Comparison of ENCODE assay signal across 8 cellular contexts in the genomic region with DNA sequence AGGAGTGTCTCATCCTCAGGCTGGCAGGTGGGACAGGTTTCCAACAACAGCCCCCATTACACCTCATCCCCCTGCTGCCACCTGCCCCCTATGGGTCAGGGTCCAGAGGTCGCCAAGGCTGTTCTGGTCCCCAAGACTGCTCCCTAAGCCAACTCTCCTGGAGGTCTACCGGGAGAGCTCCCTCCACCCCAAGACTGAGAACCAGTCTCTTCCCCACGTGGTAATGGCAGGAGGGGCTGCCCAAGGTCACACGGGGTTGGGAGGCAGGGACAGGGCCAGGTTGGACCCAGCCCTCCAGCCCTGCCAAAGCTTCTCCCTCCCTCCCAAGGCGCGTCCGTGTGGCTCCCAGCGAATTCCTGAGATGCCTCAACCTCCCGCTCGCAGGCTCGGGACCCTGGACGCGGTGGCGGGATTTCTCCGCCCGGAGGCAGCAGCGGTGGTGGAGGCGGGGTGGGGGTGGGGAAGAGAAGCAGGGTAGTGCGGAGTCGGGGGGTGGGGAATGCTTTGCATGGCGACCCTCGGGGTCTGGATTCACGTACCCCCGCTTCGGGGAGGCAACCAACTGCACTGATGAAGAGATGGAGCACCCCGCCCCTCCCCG.
A peak's percentile ranks its signal among the peaks of the same experiment; 100 is the strongest.
DNase-seq lines count a peak whose midpoint lies in the region; ATAC-seq, FAIRE-seq and TF ChIP-seq lines count a peak whose summit lies in the region.

No MANE protein-coding gene starts in this region.

- H3K9me3 ChIP-seq in DOHH2 (ENCODE audit: control insufficient read depth, insufficient read depth, low read length), result no peaks in the 10 kb centered on the region
- no peaks in the 10 kb centered on the region for H3K9me3 ChIP-seq in RWPE2 (ENCODE audit: severe bottlenecking)

- DNase-seq in RWPE2 (ENCODE audit: low spot score) (no peak), glomerular visceral epithelial cell (ENCODE audit: extremely low spot score) (peak; percentile 31), progenitor cell of endocrine pancreas (ENCODE audit: low spot score, unreplicated experiment) (peak; percentile 42), NCI-H748 treated with DMSO at 0.1 percent for 48 hours (lab: John Stamatoyannopoulos, UW) (no peak), NCI-H1417 (lab: John Stamatoyannopoulos, UW) (no peak), SIG-M5 treated with dmso at 0.1 percent for 504 hours (lab: John Stamatoyannopoulos, UW; ENCODE audit: unreplicated experiment) (no peak), RCC 7860 (ENCODE audit: low spot score) (no peak)

- H3K4me1 ChIP-seq in DOHH2 (ENCODE audit: control insufficient read depth, low read length), result peaks cover 30% of the 10 kb centered on the region
- H3K4me1 ChIP-seq in RWPE2 (ENCODE audit: insufficient read depth, poor library complexity, severe bottlenecking), result no peaks in the 10 kb centered on the region

- H3K9me3 Mint-ChIP-seq in progenitor cell of endocrine pancreas (ENCODE audit: low read depth), result no peaks in the 10 kb centered on the region

- H3F3A ChIP-seq in DOHH2 (ENCODE audit: control insufficient read depth, insufficient read depth), result peaks cover 9% of the 10 kb centered on the region; the same call in 1 of the 2 replicates

- no peak overlapping the region for H3K27ac Mint-ChIP-seq in progenitor cell of endocrine pancreas

- no peak overlapping the region for H3K4me3 ChIP-seq in DOHH2 (ENCODE audit: low read length)
- H3K4me3 ChIP-seq in RWPE2 (ENCODE audit: severe bottlenecking), result peak overlapping the region; percentile 79

- peaks cover 4% of the 10 kb centered on the region for H3K4me1 Mint-ChIP-seq in progenitor cell of endocrine pancreas (ENCODE audit: low read depth)

- peak overlapping the region; percentile 65 for H3K4me3 Mint-ChIP-seq in progenitor cell of endocrine pancreas (ENCODE audit: low read depth)

- TF ChIP-seq CTCF in DOHH2 (IDR thresholded peaks at IDR 0.05; ENCODE audit: low read depth, low read length, poor library complexity, severe bottlenecking) (peak; percentile 34), RWPE2 (IDR thresholded peaks at IDR 0.05; ENCODE audit: poor library complexity, severe bottlenecking) (no peak), progenitor cell of endocrine pancreas (IDR thresholded peaks at IDR 0.05; ENCODE audit: unreplicated experiment) (no peak)

- ATAC-seq in RWPE2 (ENCODE audit: low read depth), result no peak

- no peaks in the 10 kb centered on the region for H4K20me1 ChIP-seq in DOHH2 (ENCODE audit: control insufficient read depth, insufficient read depth, low read depth, low read length)

- peaks cover 11% of the 10 kb centered on the region for H3K27me3 Mint-ChIP-seq in progenitor cell of endocrine pancreas

- H3K79me2 ChIP-seq in DOHH2 (ENCODE audit: control insufficient read depth, low read length), result no peaks in the 10 kb centered on the region

- H3K36me3 Mint-ChIP-seq in progenitor cell of endocrine pancreas (ENCODE audit: insufficient read depth), result no peaks in the 10 kb centered on the region

- H3K9me2 ChIP-seq in DOHH2 (replicated peaks; ENCODE audit: control insufficient read depth, low read length), result no peaks in the 10 kb centered on the region

- peak overlapping the region; percentile 54 for H3K4me2 ChIP-seq in DOHH2 (ENCODE audit: low read length)

- H3K27ac ChIP-seq in DOHH2 (ENCODE audit: low read depth, low read length) (no peak overlapping the region), RWPE2 (ENCODE audit: poor library complexity, severe bottlenecking) (no peak overlapping the region)

- FAIRE-seq in RCC 7860 (lab: Jason Lieb, UNC), result no peak

- no peaks in the 10 kb centered on the region for H3K36me3 ChIP-seq in DOHH2 (ENCODE audit: control insufficient read depth, low read length)
- no peaks in the 10 kb centered on the region for H3K36me3 ChIP-seq in RWPE2 (ENCODE audit: low read depth)

- H3K27me3 ChIP-seq in DOHH2 (ENCODE audit: control insufficient read depth, low read length), result peaks cover 43% of the 10 kb centered on the region
- H3K27me3 ChIP-seq in RWPE2 (ENCODE audit: insufficient read depth, poor library complexity, severe bottlenecking), result peaks cover 9% of the 10 kb centered on the region

Comparison
In these comparisons a context has a peak if more than half of its experiments do, and no peak if none do; other contexts are left out.
1. DNase-seq: peak in glomerular visceral epithelial cell (single experiment) and progenitor cell of endocrine pancreas (single experiment); none in RWPE2 (single experiment), NCI-H748 treated with DMSO at 0.1 percent for 48 hours (single experiment), NCI-H1417 (0 of 3), SIG-M5 treated with dmso at 0.1 percent for 504 hours (single experiment) and RCC 7860 (single experiment).